In the genomic region with DNA sequence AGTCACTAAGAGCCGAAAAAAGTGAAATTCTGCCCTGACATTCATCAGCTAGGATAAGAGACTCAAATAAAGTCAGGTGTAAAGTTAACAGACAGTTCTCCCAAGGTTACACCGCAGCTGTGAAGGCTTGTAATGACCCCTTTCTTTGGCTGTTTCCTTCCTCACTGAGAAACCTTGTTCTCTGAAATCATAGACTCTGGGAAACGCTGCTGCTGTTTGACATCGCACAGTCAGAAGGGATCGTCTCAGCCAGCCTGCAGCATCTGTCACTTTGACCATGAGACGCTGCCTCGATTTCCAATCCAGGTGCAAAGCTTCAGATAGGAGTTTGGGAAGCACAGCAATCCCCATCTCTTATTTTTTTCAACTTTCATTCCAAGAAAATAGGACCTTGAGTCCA, we compare ENCODE assay signal across 2 cellular contexts.
TF ChIP-seq lines count a peak whose summit lies in the region.

No MANE protein-coding gene starts in this region.

TF ChIP-seq in A549, 52 proteins besides CTCF, POLR2A, EP300 and RAD21:
- no peak for TF ChIP-seq FOSL2 (IDR thresholded peaks at IDR 0.05)
- TF ChIP-seq FOSL2 (CRISPR knock-in tag; IDR thresholded peaks at IDR 0.05): no peak
- TF ChIP-seq RNF2 (IDR thresholded peaks at IDR 0.05; ENCODE audit: borderline replicate concordance, low read depth): no peak
- no peak for TF ChIP-seq EHMT2 (IDR thresholded peaks at IDR 0.05; ENCODE audit: low read depth)
- TF ChIP-seq MAFK (IDR thresholded peaks at IDR 0.05; ENCODE audit: partially characterized antibody): no peak
- TF ChIP-seq ZSCAN20 (CRISPR knock-in tag; IDR thresholded peaks at IDR 0.05): no peak
- no peak for TF ChIP-seq SMC3 (IDR thresholded peaks at IDR 0.05)
- TF ChIP-seq HOXB5 (CRISPR knock-in tag; IDR thresholded peaks at IDR 0.05): no peak
- TF ChIP-seq CHD2 (IDR thresholded peaks at IDR 0.05; ENCODE audit: low read length, partially characterized antibody): no peak
- no peak for TF ChIP-seq HOXB13 (CRISPR knock-in tag; IDR thresholded peaks at IDR 0.05; ENCODE audit: low read depth)
- no peak for TF ChIP-seq BHLHE40 (IDR thresholded peaks at IDR 0.05; ENCODE audit: low read depth, low read length)
- no peak for TF ChIP-seq RCOR1 (IDR thresholded peaks at IDR 0.05; ENCODE audit: low read depth, low read length)
- no peak for TF ChIP-seq FOSB (CRISPR knock-in tag; IDR thresholded peaks at IDR 0.05)
- no peak for TF ChIP-seq ESRRA (IDR thresholded peaks at IDR 0.05; ENCODE audit: borderline replicate concordance, low read length)
- no peak for TF ChIP-seq CBX2 (IDR thresholded peaks at IDR 0.05; ENCODE audit: borderline replicate concordance, low read depth)
- TF ChIP-seq JUNB (IDR thresholded peaks at IDR 0.05): no peak

TF ChIP-seq in HCT116, 20 proteins besides CTCF, POLR2A, EP300 and RAD21 (continued from another document):
- no peak for TF ChIP-seq EZH2phosphoT487 (IDR thresholded peaks at IDR 0.05; ENCODE audit: borderline replicate concordance)
- no peak for TF ChIP-seq YY1 (IDR thresholded peaks at IDR 0.05; ENCODE audit: extremely low read depth, insufficient replicate concordance, low read depth, low read length)
- no peak for TF ChIP-seq TCF7L2 (IDR thresholded peaks at IDR 0.05; ENCODE audit: borderline replicate concordance, extremely low read depth, insufficient read depth, insufficient read length)
- TF ChIP-seq ELF1 (IDR thresholded peaks at IDR 0.05; ENCODE audit: borderline replicate concordance, low read depth): no peak
- no peak for TF ChIP-seq EZH2 (IDR thresholded peaks at IDR 0.05)
- TF ChIP-seq, protein P1, sequence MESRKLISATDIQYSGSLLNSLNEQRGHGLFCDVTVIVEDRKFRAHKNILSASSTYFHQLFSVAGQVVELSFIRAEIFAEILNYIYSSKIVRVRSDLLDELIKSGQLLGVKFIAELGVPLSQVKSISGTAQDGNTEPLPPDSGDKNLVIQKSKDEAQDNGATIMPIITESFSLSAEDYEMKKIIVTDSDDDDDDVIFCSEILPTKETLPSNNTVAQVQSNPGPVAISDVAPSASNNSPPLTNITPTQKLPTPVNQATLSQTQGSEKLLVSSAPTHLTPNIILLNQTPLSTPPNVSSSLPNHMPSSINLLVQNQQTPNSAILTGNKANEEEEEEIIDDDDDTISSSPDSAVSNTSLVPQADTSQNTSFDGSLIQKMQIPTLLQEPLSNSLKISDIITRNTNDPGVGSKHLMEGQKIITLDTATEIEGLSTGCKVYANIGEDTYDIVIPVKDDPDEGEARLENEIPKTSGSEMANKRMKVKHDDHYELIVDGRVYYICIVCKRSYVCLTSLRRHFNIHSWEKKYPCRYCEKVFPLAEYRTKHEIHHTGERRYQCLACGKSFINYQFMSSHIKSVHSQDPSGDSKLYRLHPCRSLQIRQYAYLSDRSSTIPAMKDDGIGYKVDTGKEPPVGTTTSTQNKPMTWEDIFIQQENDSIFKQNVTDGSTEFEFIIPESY (IDR thresholded peaks at IDR 0.05; ENCODE audit: extremely low read depth, insufficient replicate concordance, low read length): no peak
- TF ChIP-seq, protein P2, sequence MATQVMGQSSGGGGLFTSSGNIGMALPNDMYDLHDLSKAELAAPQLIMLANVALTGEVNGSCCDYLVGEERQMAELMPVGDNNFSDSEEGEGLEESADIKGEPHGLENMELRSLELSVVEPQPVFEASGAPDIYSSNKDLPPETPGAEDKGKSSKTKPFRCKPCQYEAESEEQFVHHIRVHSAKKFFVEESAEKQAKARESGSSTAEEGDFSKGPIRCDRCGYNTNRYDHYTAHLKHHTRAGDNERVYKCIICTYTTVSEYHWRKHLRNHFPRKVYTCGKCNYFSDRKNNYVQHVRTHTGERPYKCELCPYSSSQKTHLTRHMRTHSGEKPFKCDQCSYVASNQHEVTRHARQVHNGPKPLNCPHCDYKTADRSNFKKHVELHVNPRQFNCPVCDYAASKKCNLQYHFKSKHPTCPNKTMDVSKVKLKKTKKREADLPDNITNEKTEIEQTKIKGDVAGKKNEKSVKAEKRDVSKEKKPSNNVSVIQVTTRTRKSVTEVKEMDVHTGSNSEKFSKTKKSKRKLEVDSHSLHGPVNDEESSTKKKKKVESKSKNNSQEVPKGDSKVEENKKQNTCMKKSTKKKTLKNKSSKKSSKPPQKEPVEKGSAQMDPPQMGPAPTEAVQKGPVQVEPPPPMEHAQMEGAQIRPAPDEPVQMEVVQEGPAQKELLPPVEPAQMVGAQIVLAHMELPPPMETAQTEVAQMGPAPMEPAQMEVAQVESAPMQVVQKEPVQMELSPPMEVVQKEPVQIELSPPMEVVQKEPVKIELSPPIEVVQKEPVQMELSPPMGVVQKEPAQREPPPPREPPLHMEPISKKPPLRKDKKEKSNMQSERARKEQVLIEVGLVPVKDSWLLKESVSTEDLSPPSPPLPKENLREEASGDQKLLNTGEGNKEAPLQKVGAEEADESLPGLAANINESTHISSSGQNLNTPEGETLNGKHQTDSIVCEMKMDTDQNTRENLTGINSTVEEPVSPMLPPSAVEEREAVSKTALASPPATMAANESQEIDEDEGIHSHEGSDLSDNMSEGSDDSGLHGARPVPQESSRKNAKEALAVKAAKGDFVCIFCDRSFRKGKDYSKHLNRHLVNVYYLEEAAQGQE (IDR thresholded peaks at IDR 0.05; ENCODE audit: low read depth): no peak
- TF ChIP-seq CBX3 (IDR thresholded peaks at IDR 0.05; ENCODE audit: low read depth): no peak
- no peak for TF ChIP-seq JUND (IDR thresholded peaks at IDR 0.05)
- TF ChIP-seq EGR1 (IDR thresholded peaks at IDR 0.05; ENCODE audit: low read depth): no peak
- no peak for TF ChIP-seq ZNF274 (IDR thresholded peaks at IDR 0.05; ENCODE audit: low read depth, low read length)
- TF ChIP-seq POLR2AphosphoS5 (IDR thresholded peaks at IDR 0.05; ENCODE audit: low read depth, low read length): no peak
- TF ChIP-seq SRF (IDR thresholded peaks at IDR 0.05; ENCODE audit: low read depth): no peak
- TF ChIP-seq MAX (IDR thresholded peaks at IDR 0.05): no peak
- no peak for TF ChIP-seq SP1 (IDR thresholded peaks at IDR 0.05; ENCODE audit: low read depth)
- TF ChIP-seq, protein P3, sequence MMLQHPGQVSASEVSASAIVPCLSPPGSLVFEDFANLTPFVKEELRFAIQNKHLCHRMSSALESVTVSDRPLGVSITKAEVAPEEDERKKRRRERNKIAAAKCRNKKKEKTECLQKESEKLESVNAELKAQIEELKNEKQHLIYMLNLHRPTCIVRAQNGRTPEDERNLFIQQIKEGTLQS (IDR thresholded peaks at IDR 0.05): no peak
- no peak for TF ChIP-seq FOSL1 (IDR thresholded peaks at IDR 0.05; ENCODE audit: low read depth)
- no peak for TF ChIP-seq CEBPB (IDR thresholded peaks at IDR 0.05; ENCODE audit: low read depth)
TF ChIP-seq in HCT116: peak in this region for 0.
